Comparison of ENCODE assay signal across 8 cellular contexts in genomic region chr5:180494060-180494509, GRCh38. TPM values are rescaled to one million over a fixed set of nuclear protein-coding genes. Genes with fewer than 3 reads are reported as not detected.
A peak's percentile ranks its signal among the peaks of the same experiment; 100 is the strongest.
DNase-seq lines count a peak whose midpoint lies in the region; TF ChIP-seq lines count a peak whose summit lies in the region.

Gene CNOT6 (plus strand): TSS chr5:180494379. CDS start chr5:180529277, 34,898 bp downstream.

- DNase-seq in CMK (ENCODE audit: low read depth) (peak; percentile 78), GM20000 (ENCODE audit: low spot score) (peak; percentile 99), HS-5 (ENCODE audit: low read depth) (peak; percentile 64), NK-92 (lab: John Stamatoyannopoulos, UW; ENCODE audit: unreplicated experiment) (peak; percentile 61), lung microvascular endothelial cell (ENCODE audit: low read depth in 2 of 2) (peak; percentile 97 to 98)
- DNase-seq in activated CD8-positive, alpha-beta memory T cell treated with anti-CD3 and anti-CD28 coated beads for 24 hours, result peak; percentile 96
- DNase-seq in effector CD8-positive, alpha-beta T cell (lab: John Stamatoyannopoulos, UW), result peak; percentile 89
- DNase-seq in stimulated activated CD4-positive, alpha-beta T cell treated with anti-CD3 and anti-CD28 coated beads, TNF-alpha, amount 100 ng/mL, for 4 hours (ENCODE audit: low read depth in 3 of 3), result peak; percentile 87 to 92 (median 89)

- TF ChIP-seq CTCF in GM20000 (IDR thresholded peaks at IDR 0.05; ENCODE audit: extremely low read depth, missing control alignments), result no peak

RNA-seq across cellular contexts. Expression of gene CNOT6, which starts in this region (rescaled TPM):
- 14.4 and 15.1 TPM in 2 replicates for total RNA-seq in lung microvascular endothelial cell

Comparison
In these comparisons a context has a peak if more than half of its experiments do, and no peak if none do; other contexts are left out.
1. Peak in every context shown above with its lines: DNase-seq.